In the genomic region with DNA sequence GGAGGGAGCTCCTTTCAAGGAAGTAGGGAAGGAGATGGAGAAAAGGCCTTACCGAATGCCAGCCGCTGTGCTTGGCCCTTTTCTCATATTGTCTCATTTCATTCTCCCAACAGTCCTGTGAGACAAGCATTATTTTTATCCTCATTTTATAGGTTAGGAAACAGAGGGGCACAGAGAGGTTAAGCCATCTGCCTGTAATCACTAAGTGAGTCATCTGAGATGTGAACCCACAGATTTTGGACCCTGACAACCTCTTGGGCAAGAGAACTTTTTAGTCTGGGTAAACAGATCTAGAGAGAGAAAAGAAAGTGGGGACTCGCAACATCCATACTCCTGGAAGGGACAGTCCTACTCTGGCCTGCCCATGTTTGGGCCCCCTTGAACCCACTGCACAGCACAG, we compare ENCODE assay signal across 15 cellular contexts.
"Had no signal": no experiment of that assay in that cellular context is flagged by ENCODE, and none has a peak within 500 bp of the region (broad histone marks: within the 10 kb centered on the region; RNA-seq: fewer than 3 reads in every experiment).

No MANE protein-coding gene starts in this region.

- H3K36me3 ChIP-seq: colonic mucosa, esophagus squamous epithelium, neutrophil, uterus had no signal

- ATAC-seq: foreskin keratinocyte, sciatic nerve had no signal

- H3K27me3 Mint-ChIP-seq: naive B cell, type B pancreatic cell had no signal

- H3K27ac ChIP-seq: colonic mucosa, esophagus squamous epithelium, foreskin keratinocyte, hepatocyte, neutrophil, uterus had no signal

- H3K9me3 ChIP-seq: colonic mucosa, esophagus squamous epithelium, neutrophil, uterus had no signal

- H3K4me3 Mint-ChIP-seq: type B pancreatic cell had no signal

- DNase-seq: colonic mucosa; dermis blood vessel endothelial cell; esophagus squamous epithelium; foreskin keratinocyte; kidney glomerular epithelial cell; midbrain; naive B cell; small intestine; stimulated activated CD4-positive, alpha-beta T cell treated with anti-CD3 and anti-CD28 coated beads, Interleukin-12 subunit alpha, Interleukin-12 subunit beta, amount 100 ng/mL, for 4 hours; stimulated activated naive CD4-positive, alpha-beta T cell treated with Interleukin-2 at 50 U/mL for 16 hours; uterus had no signal

- H3K27ac Mint-ChIP-seq: type B pancreatic cell had no signal

- H3K27me3 ChIP-seq: colonic mucosa, esophagus squamous epithelium, hepatocyte, neutrophil, uterus had no signal

- H3K9me3 Mint-ChIP-seq: naive B cell, type B pancreatic cell had no signal

- H3K36me3 Mint-ChIP-seq: naive B cell, type B pancreatic cell had no signal

- H3K4me1 ChIP-seq: colonic mucosa, foreskin keratinocyte, uterus had no signal

- H3K4me3 ChIP-seq: colonic mucosa, esophagus squamous epithelium, hepatocyte, uterus had no signal
